Comparison of ENCODE assay signal across 20 cellular contexts in the genomic region with DNA sequence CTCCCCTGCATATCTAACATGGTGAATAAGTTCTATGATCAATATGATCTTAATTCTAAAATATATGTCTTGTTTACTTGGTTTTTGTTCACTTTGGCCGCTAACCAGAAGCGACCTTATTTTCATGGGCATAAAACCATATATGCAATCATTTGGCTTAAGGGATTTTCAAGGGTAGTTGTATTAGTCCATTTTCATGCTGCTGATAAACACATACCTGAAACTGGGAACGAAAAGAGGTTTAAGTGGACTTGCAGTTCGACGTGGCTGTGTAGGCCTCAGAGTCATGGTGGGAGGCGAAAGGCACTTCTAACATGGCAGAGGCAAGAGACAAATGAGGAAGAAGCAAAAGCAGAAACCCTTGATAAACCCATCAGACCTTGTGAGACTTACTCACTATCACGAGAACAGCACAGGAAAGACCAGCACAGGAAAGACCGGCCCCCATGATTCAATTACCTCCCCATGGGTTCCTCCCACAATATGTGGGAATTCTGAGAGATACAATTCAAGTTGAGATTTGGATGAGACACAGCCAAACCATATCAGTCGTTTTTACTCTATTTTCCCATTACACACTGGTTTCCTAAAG.
"Had no signal": no experiment of that assay in that cellular context is flagged by ENCODE, and none has a peak within 500 bp of the region (broad histone marks: within the 10 kb centered on the region; RNA-seq: fewer than 3 reads in every experiment).

No MANE protein-coding gene starts in this region.

- H3K27me3 ChIP-seq: esophagus muscularis mucosa, hepatocyte, pancreas, right lobe of liver had no signal

- H3K9me3 Mint-ChIP-seq: activated B cell treated with CpG ODN at 0.5 μM for 24 hours; activated CD4-positive, alpha-beta memory T cell treated with anti-CD3 and anti-CD28 coated beads for 36 hours; activated naive CD4-positive, alpha-beta T cell treated with anti-CD3 and anti-CD28 coated beads for 36 hours; activated naive CD8-positive, alpha-beta T cell treated with anti-CD3 and anti-CD28 coated beads, Interleukin-2, amount 50 U/mL, for 24 hours; activated T-cell treated with anti-CD3 and anti-CD28 coated beads, Interleukin-2, amount 50 U/mL, for 24 hours; brain; central memory CD8-positive, alpha-beta T cell had no signal

- ATAC-seq: naive thymus-derived CD8-positive, alpha-beta T cell; stimulated activated memory B cell treated with anti-CD40 and anti-IgM and Interleukin-4, amounts not matched to agents 10 μg/mL and 1 μg/mL and 100 μg/mL, for 72 hours had no signal

- H3K36me3 ChIP-seq: esophagus muscularis mucosa, pancreas, right lobe of liver, thoracic aorta had no signal

- FAIRE-seq: endometrium, pancreas had no signal

- H3K4me3 ChIP-seq: coronary artery, esophagus muscularis mucosa, hepatocyte, pancreas, right lobe of liver, thoracic aorta had no signal

- H3K27ac ChIP-seq: coronary artery, esophagus muscularis mucosa, hepatocyte, pancreas, right lobe of liver, thoracic aorta had no signal

- H3K4me3 Mint-ChIP-seq: activated B cell treated with CpG ODN at 0.5 μM for 24 hours; activated CD4-positive, alpha-beta memory T cell treated with anti-CD3 and anti-CD28 coated beads for 36 hours; activated naive CD4-positive, alpha-beta T cell treated with anti-CD3 and anti-CD28 coated beads for 36 hours; activated naive CD8-positive, alpha-beta T cell treated with anti-CD3 and anti-CD28 coated beads, Interleukin-2, amount 50 U/mL, for 24 hours; activated T-cell treated with anti-CD3 and anti-CD28 coated beads, Interleukin-2, amount 50 U/mL, for 24 hours; brain; central memory CD8-positive, alpha-beta T cell; naive thymus-derived CD8-positive, alpha-beta T cell; stimulated activated memory B cell treated with anti-CD40 and anti-IgM and Interleukin-4, amounts not matched to agents 10 μg/mL and 1 μg/mL and 100 μg/mL, for 72 hours had no signal

- H3K36me3 Mint-ChIP-seq: activated CD4-positive, alpha-beta memory T cell treated with anti-CD3 and anti-CD28 coated beads for 36 hours; brain; naive thymus-derived CD8-positive, alpha-beta T cell; stimulated activated memory B cell treated with anti-CD40 and anti-IgM and Interleukin-4, amounts not matched to agents 10 μg/mL and 1 μg/mL and 100 μg/mL, for 72 hours had no signal

- H3K9me3 ChIP-seq: esophagus muscularis mucosa, pancreas, right lobe of liver, thoracic aorta had no signal

- H3K4me1 Mint-ChIP-seq: activated B cell treated with CpG ODN at 0.5 μM for 24 hours; central memory CD8-positive, alpha-beta T cell; naive thymus-derived CD8-positive, alpha-beta T cell; stimulated activated memory B cell treated with anti-CD40 and anti-IgM and Interleukin-4, amounts not matched to agents 10 μg/mL and 1 μg/mL and 100 μg/mL, for 72 hours had no signal

- H3K27ac Mint-ChIP-seq: activated B cell treated with CpG ODN at 0.5 μM for 24 hours; activated CD4-positive, alpha-beta memory T cell treated with anti-CD3 and anti-CD28 coated beads for 36 hours; activated naive CD4-positive, alpha-beta T cell treated with anti-CD3 and anti-CD28 coated beads for 36 hours; activated naive CD8-positive, alpha-beta T cell treated with anti-CD3 and anti-CD28 coated beads, Interleukin-2, amount 50 U/mL, for 24 hours; activated T-cell treated with anti-CD3 and anti-CD28 coated beads, Interleukin-2, amount 50 U/mL, for 24 hours; naive thymus-derived CD8-positive, alpha-beta T cell; stimulated activated memory B cell treated with anti-CD40 and anti-IgM and Interleukin-4, amounts not matched to agents 10 μg/mL and 1 μg/mL and 100 μg/mL, for 72 hours had no signal

- H2AFZ ChIP-seq: hepatocyte had no signal

- H3K4me2 ChIP-seq: hepatocyte had no signal

- H3K27me3 Mint-ChIP-seq: activated B cell treated with CpG ODN at 0.5 μM for 24 hours; activated T-cell treated with anti-CD3 and anti-CD28 coated beads, Interleukin-2, amount 50 U/mL, for 24 hours; central memory CD8-positive, alpha-beta T cell; stimulated activated memory B cell treated with anti-CD40 and anti-IgM and Interleukin-4, amounts not matched to agents 10 μg/mL and 1 μg/mL and 100 μg/mL, for 72 hours had no signal

- H3K79me2 ChIP-seq: hepatocyte had no signal

- DNase-seq: activated B cell treated with CpG ODN at 0.5 μM for 24 hours; activated CD4-positive, alpha-beta memory T cell treated with anti-CD3 and anti-CD28 coated beads for 36 hours; activated CD4-positive, alpha-beta T cell treated with anti-CD3 and anti-CD28 coated beads for 4 hours; activated naive CD4-positive, alpha-beta T cell treated with anti-CD3 and anti-CD28 coated beads for 36 hours; activated naive CD8-positive, alpha-beta T cell treated with anti-CD3 and anti-CD28 coated beads, Interleukin-2, amount 50 U/mL, for 24 hours; activated T-cell treated with anti-CD3 and anti-CD28 coated beads, Interleukin-2, amount 50 U/mL, for 24 hours; anterior cingulate cortex; left cardiac atrium; naive thymus-derived CD8-positive, alpha-beta T cell; pancreas; stimulated activated CD4-positive, alpha-beta T cell treated with anti-CD3 and anti-CD28 coated beads, Interleukin-4, amount 100 ng/mL, for 4 hours had no signal

- H3K4me1 ChIP-seq: pancreas had no signal
